Comparison of ENCODE assay signal across 27 cellular contexts in genomic region chr11:132101861-132102260, GRCh38.
DNase-seq lines count a peak whose midpoint lies in the region; ATAC-seq and TF ChIP-seq lines count a peak whose summit lies in the region.
"Had no signal": no experiment of that assay in that cellular context is flagged by ENCODE, and none has a peak within 500 bp of the region (broad histone marks: within the 10 kb centered on the region; RNA-seq: fewer than 3 reads in every experiment).

No MANE protein-coding gene starts in this region.

- H3K27ac Mint-ChIP-seq in activated CD8-positive, alpha-beta T cell treated with anti-CD3 and anti-CD28 coated beads, Interleukin-2, amount 10 ng/mL, durations not matched to agents 7 days and 5 days: no peak overlapping the region
- H3K27ac Mint-ChIP-seq in endothelial cell (ENCODE audit: unreplicated experiment): no peak overlapping the region
- H3K27ac Mint-ChIP-seq: activated naive CD8-positive, alpha-beta T cell treated with anti-CD3 and anti-CD28 coated beads for 36 hours; activated T-cell treated with anti-CD3 and anti-CD28 coated beads, Interleukin-2, amount 50 U/mL, for 24 hours; CD4-positive, CD25-positive, alpha-beta regulatory T cell; progenitor cell of endocrine pancreas had no signal

- peak; percentile 45 for DNase-seq in GM03348 (ENCODE audit: low spot score)
- peak; percentile 65 for DNase-seq in astrocyte of the hippocampus (ENCODE audit: low read depth, low spot score)
- DNase-seq in fibroblast of the aortic adventitia (ENCODE audit: low read depth): peak; percentile 55
- no peak for DNase-seq in activated CD8-positive, alpha-beta T cell treated with anti-CD3 and anti-CD28 coated beads, Interleukin-2, amount 10 ng/mL, durations not matched to agents 7 days and 5 days
- DNase-seq in endothelial cell (ENCODE audit: low spot score): no peak
- DNase-seq in OCI-M1 (lab: John Stamatoyannopoulos, UW): no peak
- DNase-seq in activated CD8-positive, alpha-beta memory T cell treated with anti-CD3 and anti-CD28 coated beads, Interleukin-2, amount 50 U/mL, for 4 hours: no peak
- DNase-seq: activated CD4-positive, alpha-beta T cell treated with anti-CD3 and anti-CD28 coated beads for 48 hours; activated CD8-positive, alpha-beta memory T cell treated with anti-CD3 and anti-CD28 coated beads for 24 hours; activated effector memory CD4-positive, alpha-beta T cell treated with anti-CD3 and anti-CD28 coated beads, Interleukin-2, amount 50 U/mL, for 16 hours; activated naive CD8-positive, alpha-beta T cell treated with anti-CD3 and anti-CD28 coated beads for 36 hours; activated T-cell treated with anti-CD3 and anti-CD28 coated beads, Interleukin-2, amount 50 U/mL, for 24 hours; body of pancreas; Calu3; CD4-positive, CD25-positive, alpha-beta regulatory T cell; DND-41; left ventricle myocardium inferior; mesendoderm; NCI-H2107; NCI-H446; NCI-H82; stimulated activated CD4-positive, alpha-beta T cell treated with anti-CD3 and anti-CD28 coated beads, Interleukin-4, amount 100 ng/mL, for 24 hours; T-helper 9 cell; transverse colon; WERI-Rb-1 had no signal

- TF ChIP-seq CTCF in fibroblast of the aortic adventitia (IDR thresholded peaks at IDR 0.05; ENCODE audit: insufficient read depth, low read length) (no peak), endothelial cell (IDR thresholded peaks at IDR 0.05; ENCODE audit: unreplicated experiment) (no peak)

- no peak overlapping the region for H3K4me3 Mint-ChIP-seq in activated CD8-positive, alpha-beta T cell treated with anti-CD3 and anti-CD28 coated beads, Interleukin-2, amount 10 ng/mL, durations not matched to agents 7 days and 5 days
- H3K4me3 Mint-ChIP-seq in endothelial cell (ENCODE audit: unreplicated experiment): no peak overlapping the region
- H3K4me3 Mint-ChIP-seq: activated naive CD8-positive, alpha-beta T cell treated with anti-CD3 and anti-CD28 coated beads for 36 hours; activated T-cell treated with anti-CD3 and anti-CD28 coated beads, Interleukin-2, amount 50 U/mL, for 24 hours; CD4-positive, CD25-positive, alpha-beta regulatory T cell had no signal

- H3K27me3 Mint-ChIP-seq in activated CD8-positive, alpha-beta T cell treated with anti-CD3 and anti-CD28 coated beads, Interleukin-2, amount 10 ng/mL, durations not matched to agents 7 days and 5 days (ENCODE audit: low read depth): no peaks in the 10 kb centered on the region
- H3K27me3 Mint-ChIP-seq in endothelial cell (ENCODE audit: unreplicated experiment): peaks cover 4% of the 10 kb centered on the region
- H3K27me3 Mint-ChIP-seq: activated naive CD8-positive, alpha-beta T cell treated with anti-CD3 and anti-CD28 coated beads for 36 hours; activated T-cell treated with anti-CD3 and anti-CD28 coated beads, Interleukin-2, amount 50 U/mL, for 24 hours; CD4-positive, CD25-positive, alpha-beta regulatory T cell had no signal

- no peaks in the 10 kb centered on the region for H3K4me1 Mint-ChIP-seq in activated CD8-positive, alpha-beta T cell treated with anti-CD3 and anti-CD28 coated beads, Interleukin-2, amount 10 ng/mL, durations not matched to agents 7 days and 5 days (ENCODE audit: low read depth)
- H3K4me1 Mint-ChIP-seq in endothelial cell (ENCODE audit: unreplicated experiment): peaks cover 2% of the 10 kb centered on the region
- H3K4me1 Mint-ChIP-seq: activated naive CD8-positive, alpha-beta T cell treated with anti-CD3 and anti-CD28 coated beads for 36 hours had no signal

- CTCF ChIA-PET in activated CD8-positive, alpha-beta T cell treated with anti-CD3 and anti-CD28 coated beads, Interleukin-2, amount 10 ng/mL, durations not matched to agents 7 days and 5 days (lab: Charles Lee): interaction anchor here (1.1 kb wide), 1 partner anchor 35 kb away, joined by 3 read pairs; no protein-coding TSS in a partner anchor

- no peak overlapping the region for H3K4me3 ChIP-seq in fibroblast of the aortic adventitia (ENCODE audit: low read depth, low read length)
- H3K4me3 ChIP-seq: body of pancreas, left ventricle myocardium inferior, transverse colon had no signal

- no peak for ATAC-seq in activated CD8-positive, alpha-beta T cell treated with anti-CD3 and anti-CD28 coated beads, Interleukin-2, amount 10 ng/mL, durations not matched to agents 7 days and 5 days
- ATAC-seq: body of pancreas, sciatic nerve had no signal

- POLR2A ChIA-PET in activated CD8-positive, alpha-beta T cell treated with anti-CD3 and anti-CD28 coated beads, Interleukin-2, amount 10 ng/mL, durations not matched to agents 7 days and 5 days (lab: Charles Lee): no interaction called here

- H3K9me3 Mint-ChIP-seq in activated CD8-positive, alpha-beta T cell treated with anti-CD3 and anti-CD28 coated beads, Interleukin-2, amount 10 ng/mL, durations not matched to agents 7 days and 5 days (ENCODE audit: insufficient read depth): no peaks in the 10 kb centered on the region
- H3K9me3 Mint-ChIP-seq in endothelial cell (ENCODE audit: unreplicated experiment): no peaks in the 10 kb centered on the region

- H3K36me3 Mint-ChIP-seq in activated CD8-positive, alpha-beta T cell treated with anti-CD3 and anti-CD28 coated beads, Interleukin-2, amount 10 ng/mL, durations not matched to agents 7 days and 5 days (ENCODE audit: low read depth): no peaks in the 10 kb centered on the region
- peaks cover 3% of the 10 kb centered on the region for H3K36me3 Mint-ChIP-seq in endothelial cell (ENCODE audit: low read depth, unreplicated experiment)
- H3K36me3 Mint-ChIP-seq: activated naive CD8-positive, alpha-beta T cell treated with anti-CD3 and anti-CD28 coated beads for 36 hours; CD4-positive, CD25-positive, alpha-beta regulatory T cell had no signal

Comparison
In these comparisons a context has a peak if more than half of its experiments do, and no peak if none do; other contexts are left out.
1. DNase-seq: peak in GM03348 (single experiment), astrocyte of the hippocampus (single experiment) and fibroblast of the aortic adventitia (single experiment); none in activated CD8-positive, alpha-beta T cell treated with anti-CD3 and anti-CD28 coated beads, Interleukin-2, amount 10 ng/mL, durations not matched to agents 7 days and 5 days (single experiment), endothelial cell (single experiment), OCI-M1 (single experiment) and activated CD8-positive, alpha-beta memory T cell treated with anti-CD3 and anti-CD28 coated beads, Interleukin-2, amount 50 U/mL, for 4 hours (single experiment).